ENCODE assay signal across 16 cellular contexts in the genomic region with DNA sequence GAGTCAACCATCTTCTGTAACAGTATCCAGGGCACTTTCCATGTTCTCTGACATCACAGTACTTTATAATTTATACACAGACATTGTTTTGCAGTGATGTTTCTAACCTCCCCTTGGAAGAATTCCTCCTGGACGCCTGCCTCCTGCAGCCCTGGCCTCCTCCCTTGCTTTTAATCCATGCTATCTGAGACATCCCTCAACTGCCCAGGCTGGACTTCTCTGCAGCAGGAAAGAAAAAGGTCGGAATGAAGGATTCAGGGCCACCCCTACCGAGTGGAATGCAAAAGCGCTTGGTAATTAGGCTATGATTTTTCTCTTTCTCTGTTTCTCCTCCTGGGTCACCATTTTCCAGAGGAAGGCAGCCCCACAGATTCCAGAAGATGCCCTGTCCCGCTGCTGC. TPM values are rescaled to one million over a fixed set of nuclear protein-coding genes. Genes with fewer than 3 reads are reported as not detected.
DNase-seq lines count a peak whose midpoint lies in the region; ATAC-seq and TF ChIP-seq lines count a peak whose summit lies in the region.
"Had no signal": no experiment of that assay in that cellular context is flagged by ENCODE, and none has a peak within 500 bp of the region (broad histone marks: within the 10 kb centered on the region; RNA-seq: fewer than 3 reads in every experiment).

No MANE protein-coding gene starts in this region.

- POLR2A ChIA-PET in PC-9 (lab: Charles Lee; ENCODE audit: unreplicated experiment), result no interaction called here

- H3F3A ChIP-seq in GM23248 (ENCODE audit: insufficient read depth) (no peaks in the 10 kb centered on the region), PC-9 (ENCODE audit: insufficient read depth, low read depth) (no peaks in the 10 kb centered on the region)

- ATAC-seq in GM19452 (IDR thresholded peaks at IDR 0.05; ENCODE audit: unreplicated experiment), result no peak
- ATAC-seq: T-cell had no signal

- H3K4me2 ChIP-seq in GM23248 (ENCODE audit: unreplicated experiment) (no peak overlapping the region), PC-9 (no peak overlapping the region)

- H3K36me3 ChIP-seq in GM23248 (ENCODE audit: low read depth), result no peaks in the 10 kb centered on the region
- H3K36me3 ChIP-seq in neuron (ENCODE audit: insufficient read depth, low read length), result no peaks in the 10 kb centered on the region
- no peaks in the 10 kb centered on the region for H3K36me3 ChIP-seq in PC-9 (ENCODE audit: low read depth)

- TF ChIP-seq CTCF in fibroblast of pulmonary artery (IDR thresholded peaks at IDR 0.05; ENCODE audit: low read length, missing control alignments), result no peak
- no peak for TF ChIP-seq CTCF in PC-9 (conservative IDR thresholded peaks at IDR 0.05)

- no peaks in the 10 kb centered on the region for H3K27me3 ChIP-seq in GM23248 (replicated peaks; ENCODE audit: insufficient read depth)
- no peaks in the 10 kb centered on the region for H3K27me3 ChIP-seq in neuron (ENCODE audit: insufficient read depth, low read length)
- H3K27me3 ChIP-seq in PC-9 (ENCODE audit: insufficient read depth, low read depth), result no peaks in the 10 kb centered on the region

- no peaks in the 10 kb centered on the region for H3K9me2 ChIP-seq in GM23248 (ENCODE audit: insufficient read depth)
- H3K9me2 ChIP-seq in PC-9 (ENCODE audit: insufficient read depth), result no peaks in the 10 kb centered on the region

- H3K27ac ChIP-seq in GM23248 (no peak overlapping the region), PC-9 (no peak overlapping the region)
- H3K27ac ChIP-seq: skin epidermis had no signal

- DNase-seq in GM23248, result peak; percentile 36
- DNase-seq in astrocyte of the hippocampus (ENCODE audit: low read depth, low spot score), result peak; percentile 53
- DNase-seq in fibroblast of pulmonary artery (ENCODE audit: low read depth), result peak; percentile 33
- DNase-seq in COR-L47 (lab: John Stamatoyannopoulos, UW), result no peak
- no peak for DNase-seq in PC-9
- no peak for DNase-seq in NCI-H2171 treated with DMSO at 0.1 percent for 48 hours (lab: John Stamatoyannopoulos, UW)
- DNase-seq: activated CD4-positive, alpha-beta T cell treated with anti-CD3 and anti-CD28 coated beads, Interleukin-2, amount 50 U/mL, for 4 hours; activated T-cell treated with anti-CD3 and anti-CD28 coated beads, Interleukin-2, amount 50 U/mL, for 1 hour; AML-193; posterior cingulate gyrus; stimulated activated CD4-positive, alpha-beta T cell treated with anti-CD3 and anti-CD28 coated beads, Interleukin-4, amount 100 ng/mL, for 1 hour; T-cell had no signal

- no peaks in the 10 kb centered on the region for H3K9me3 ChIP-seq in GM23248 (ENCODE audit: low read depth)
- no peaks in the 10 kb centered on the region for H3K9me3 ChIP-seq in neuron (ENCODE audit: low read length)
- no peaks in the 10 kb centered on the region for H3K9me3 ChIP-seq in PC-9 (ENCODE audit: insufficient read depth, low read depth)

- H2AFZ ChIP-seq in GM23248 (no peak overlapping the region), neuron (ENCODE audit: low read depth, low read length) (peak overlapping the region; percentile 13), PC-9 (no peak overlapping the region)

- in situ Hi-C loops in GM23248 (cut with MboI), result no loop called here

- intact Hi-C loops in PC-9 (cut with micrococcal nuclease; ENCODE audit: unreplicated experiment), result no loop called here

- no TSS peak for BruUV-seq in PC-9 (replicated peaks; lab: Mats Ljungman, UMichigan)

- H4K20me1 ChIP-seq in GM23248 (ENCODE audit: insufficient read depth) (no peaks in the 10 kb centered on the region), PC-9 (ENCODE audit: insufficient read depth) (no peaks in the 10 kb centered on the region)

- 41 to 42% methylated on average over 5 of the region's 5 CpGs for WGBS in GM23248 (ENCODE audit: low coverage in 1 of 2, low lambda C conversion rate in 2 of 2, missing lambda C conversion rate in 2 of 2), 2 experiments

- CTCF ChIA-PET in PC-9 (lab: Charles Lee), result no interaction called here

- no peak overlapping the region for H3K9ac ChIP-seq in GM23248

- H3K79me2 ChIP-seq in GM23248 (ENCODE audit: insufficient read depth) (no peaks in the 10 kb centered on the region), PC-9 (ENCODE audit: low read depth) (no peaks in the 10 kb centered on the region)

- no peaks in the 10 kb centered on the region for H3K4me1 ChIP-seq in GM23248 (ENCODE audit: insufficient read depth)
- H3K4me1 ChIP-seq in neuron (ENCODE audit: insufficient read depth, low read length), result peaks cover 29% of the 10 kb centered on the region
- H3K4me1 ChIP-seq in PC-9 (replicated peaks; ENCODE audit: insufficient read depth), result no peaks in the 10 kb centered on the region

- H3K4me3 ChIP-seq in GM23248 (no peak overlapping the region), fibroblast of pulmonary artery (replicated peaks; ENCODE audit: low read depth, low read length) (no peak overlapping the region), neuron (ENCODE audit: low read length) (peak overlapping the region; percentile 34), PC-9 (no peak overlapping the region)
- H3K4me3 ChIP-seq: skin epidermis had no signal

RNA-seq across cellular contexts. Expression of gene SHC3, which starts 47.0 kb away (rescaled TPM):
- total RNA-seq in GM23248 (2014; rRNA removed; shearing (Covaris generic)), result 0.54 and 0.63 TPM in 2 replicates
- polyA plus RNA-seq in GM23248 (2016; fragmentation: Nextera tagmentation; extraction: Ambion mirVana), result 0.20 and 0.30 TPM in 2 replicates
- 12.9 and 15.9 TPM in 2 replicates for total RNA-seq in PC-9 (2021)
- polyA plus RNA-seq: IgD-negative memory B cell had no signal

Comparison
In these comparisons a context has a peak if more than half of its experiments do, and no peak if none do; other contexts are left out.
1. DNase-seq: peak in GM23248 (single experiment), astrocyte of the hippocampus (single experiment) and fibroblast of pulmonary artery (single experiment); none in COR-L47 (single experiment), PC-9 (0 of 2) and NCI-H2171 treated with DMSO at 0.1 percent for 48 hours (single experiment).